ENCODE assay signal across 19 cellular contexts in the genomic region with DNA sequence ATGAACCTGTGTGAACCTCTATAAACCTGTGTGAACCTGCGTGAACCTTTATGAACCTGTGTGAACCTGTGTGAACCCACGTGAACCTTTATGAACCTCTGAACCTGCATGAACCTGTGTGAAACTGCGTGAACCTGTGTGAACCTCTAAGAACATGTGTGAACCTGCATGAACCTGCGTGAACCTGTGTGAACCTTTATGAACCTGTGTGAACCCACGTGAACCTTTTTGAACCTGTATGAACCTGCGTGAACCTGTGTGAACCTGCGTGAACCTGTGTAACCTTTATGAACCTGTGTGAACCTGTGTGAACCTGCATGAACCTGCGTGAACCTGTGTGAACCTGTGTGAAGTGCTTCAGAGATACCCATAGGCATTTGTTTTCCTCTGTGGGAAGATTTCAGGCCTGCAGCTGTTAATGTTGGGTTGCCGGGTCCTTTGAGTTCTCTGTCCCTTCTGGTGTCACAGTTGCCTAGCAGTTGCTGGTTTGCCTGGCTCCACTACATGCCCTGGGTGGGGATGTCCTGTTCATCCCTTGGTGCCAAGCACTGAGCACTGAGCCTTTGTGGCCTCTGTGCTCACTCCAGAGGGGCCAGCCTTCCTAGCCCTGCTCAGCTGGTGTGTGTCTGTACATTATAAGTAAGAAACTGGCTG.
"Had no signal": no experiment of that assay in that cellular context is flagged by ENCODE, and none has a peak within 500 bp of the region (broad histone marks: within the 10 kb centered on the region; RNA-seq: fewer than 3 reads in every experiment).

No MANE protein-coding gene starts in this region.

- H3K4me2 ChIP-seq: hepatocyte, neural progenitor cell had no signal

- H3K27me3 ChIP-seq: colonic mucosa, hepatocyte, neural progenitor cell, pancreas, tibial artery, upper lobe of right lung, vagina had no signal

- H3K27ac Mint-ChIP-seq: natural killer cell, neural progenitor cell, progenitor cell of endocrine pancreas had no signal

- ATAC-seq: mucosa of descending colon; natural killer cell; pancreas; right cardiac atrium; stimulated activated naive CD8-positive, alpha-beta T cell treated with anti-CD3 and anti-CD28 coated beads, Interleukin-15, Interleukin-2, amounts not matched to agents 100 U/mL and 50 U/mL, for 24 hours; upper lobe of right lung had no signal

- H3K36me3 ChIP-seq: colonic mucosa, neural progenitor cell had no signal

- H3K4me1 ChIP-seq: colonic mucosa, neural progenitor cell, pancreas, tibial artery, upper lobe of right lung, vagina had no signal

- H3K36me3 Mint-ChIP-seq: natural killer cell had no signal

- H2AFZ ChIP-seq: hepatocyte, neural progenitor cell had no signal

- H3K4me1 Mint-ChIP-seq: natural killer cell, neural progenitor cell had no signal

- H3K4me3 Mint-ChIP-seq: natural killer cell, neural progenitor cell had no signal

- H3K4me3 ChIP-seq: colonic mucosa, hepatocyte, mucosa of descending colon, neural progenitor cell, pancreas, tibial artery, upper lobe of right lung, vagina had no signal

- DNase-seq: colonic mucosa; dermis blood vessel endothelial cell; foreskin melanocyte; head of caudate nucleus; kidney glomerular epithelial cell; mucosa of descending colon; natural killer cell; occipital lobe; pancreas; small intestine; stimulated activated CD4-positive, alpha-beta T cell treated with anti-CD3 and anti-CD28 coated beads, Interleukin-12 subunit alpha, Interleukin-12 subunit beta, amount 100 ng/mL, for 4 hours; stimulated activated naive CD8-positive, alpha-beta T cell treated with anti-CD3 and anti-CD28 coated beads, Interleukin-15, Interleukin-2, amounts not matched to agents 100 U/mL and 50 U/mL, for 24 hours; tibial artery; upper lobe of right lung had no signal

- H3K9ac ChIP-seq: neural progenitor cell had no signal

- H3K27me3 Mint-ChIP-seq: progenitor cell of endocrine pancreas had no signal

- H3K9me3 ChIP-seq: colonic mucosa, mucosa of descending colon, pancreas, tibial artery, upper lobe of right lung, vagina had no signal

- H3K9me3 Mint-ChIP-seq: neural progenitor cell had no signal

- H3K27ac ChIP-seq: colonic mucosa, hepatocyte, neural progenitor cell, pancreas, tibial artery, upper lobe of right lung, vagina had no signal
